ENCODE assay signal across 19 cellular contexts in genomic region chr22:44924724-44925123, GRCh38.
DNase-seq lines count a peak whose midpoint lies in the region; ATAC-seq and TF ChIP-seq lines count a peak whose summit lies in the region.
"Had no signal": no experiment of that assay in that cellular context is flagged by ENCODE, and none has a peak within 500 bp of the region (broad histone marks: within the 10 kb centered on the region; RNA-seq: fewer than 3 reads in every experiment).

No MANE protein-coding gene starts in this region.

- H3K27ac ChIP-seq in endodermal cell (ENCODE audit: low read depth, low read length) (no peak overlapping the region), upper lobe of left lung (no peak overlapping the region)
- H3K27ac ChIP-seq: 22Rv1, HL-60 had no signal

- no peak for TF ChIP-seq POLR2A in upper lobe of left lung (IDR thresholded peaks at IDR 0.05)

- peaks cover 12% of the 10 kb centered on the region for H3K36me3 ChIP-seq in endodermal cell (ENCODE audit: control insufficient read depth, insufficient read depth, low read length)
- no peaks in the 10 kb centered on the region for H3K36me3 ChIP-seq in upper lobe of left lung
- no peaks in the 10 kb centered on the region for H3K36me3 ChIP-seq in mucosa of descending colon (ENCODE audit: low read depth)

- intact Hi-C loops in activated CD4-positive, alpha-beta T cell treated with anti-CD3 and anti-CD28 coated beads for 36 hours (cut with DNase I, micrococcal nuclease) = no loop called here
- intact Hi-C loops in mucosa of descending colon (cut with DNase I, micrococcal nuclease) = no loop called here

- CTCF ChIA-PET in activated CD4-positive, alpha-beta T cell treated with anti-CD3 and anti-CD28 coated beads for 36 hours (lab: Charles Lee) = no interaction called here
- CTCF ChIA-PET in activated CD4-positive, alpha-beta T cell treated with anti-CD3 and anti-CD28 coated beads, Interleukin-2, amount 10 ng/mL, durations not matched to agents 7 days and 5 days (lab: Charles Lee) = no interaction called here

- POLR2A ChIA-PET in activated CD4-positive, alpha-beta T cell treated with anti-CD3 and anti-CD28 coated beads for 36 hours (lab: Charles Lee) = no interaction called here
- POLR2A ChIA-PET in activated CD4-positive, alpha-beta T cell treated with anti-CD3 and anti-CD28 coated beads, Interleukin-2, amount 10 ng/mL, durations not matched to agents 7 days and 5 days (lab: Charles Lee) = no interaction called here

- no peaks in the 10 kb centered on the region for H3K4me1 ChIP-seq in endodermal cell (ENCODE audit: control insufficient read depth, insufficient read depth, low read length)
- no peaks in the 10 kb centered on the region for H3K4me1 ChIP-seq in upper lobe of left lung
- no peaks in the 10 kb centered on the region for H3K4me1 ChIP-seq in mucosa of descending colon (ENCODE audit: low read depth)

- H3K27me3 ChIP-seq in endodermal cell (ENCODE audit: control insufficient read depth, insufficient read depth, low read length, poor library complexity, severe bottlenecking) (no peaks in the 10 kb centered on the region), upper lobe of left lung (no peaks in the 10 kb centered on the region)

- no peaks in the 10 kb centered on the region for H3K36me3 Mint-ChIP-seq in activated CD4-positive, alpha-beta T cell treated with anti-CD3 and anti-CD28 coated beads for 36 hours (ENCODE audit: low read depth)
- H3K36me3 Mint-ChIP-seq in activated CD4-positive, alpha-beta T cell treated with anti-CD3 and anti-CD28 coated beads, Interleukin-2, amount 10 ng/mL, durations not matched to agents 7 days and 5 days (ENCODE audit: low read depth) = no peaks in the 10 kb centered on the region
- H3K36me3 Mint-ChIP-seq in endodermal cell (ENCODE audit: low read depth) = peaks cover 35% of the 10 kb centered on the region
- H3K36me3 Mint-ChIP-seq: CD14-positive monocyte; CD8-positive, alpha-beta T cell had no signal

- TF ChIP-seq CTCF in endodermal cell (conservative IDR thresholded peaks at IDR 0.05) (no peak), upper lobe of left lung (IDR thresholded peaks at IDR 0.05) (no peak), mucosa of descending colon (IDR thresholded peaks at IDR 0.05) (no peak)

- H3K27ac Mint-ChIP-seq in activated CD4-positive, alpha-beta T cell treated with anti-CD3 and anti-CD28 coated beads for 36 hours = no peak overlapping the region
- no peak overlapping the region for H3K27ac Mint-ChIP-seq in activated CD4-positive, alpha-beta T cell treated with anti-CD3 and anti-CD28 coated beads, Interleukin-2, amount 10 ng/mL, durations not matched to agents 7 days and 5 days
- H3K27ac Mint-ChIP-seq in endodermal cell = no peak overlapping the region
- H3K27ac Mint-ChIP-seq: CD14-positive monocyte; CD8-positive, alpha-beta T cell; HFFc6 had no signal

- no peak overlapping the region for H3K9ac ChIP-seq in endodermal cell (ENCODE audit: extremely low read depth, low read length, poor library complexity, severe bottlenecking)

- H3K4me1 Mint-ChIP-seq in activated CD4-positive, alpha-beta T cell treated with anti-CD3 and anti-CD28 coated beads for 36 hours = no peaks in the 10 kb centered on the region
- H3K4me1 Mint-ChIP-seq in activated CD4-positive, alpha-beta T cell treated with anti-CD3 and anti-CD28 coated beads, Interleukin-2, amount 10 ng/mL, durations not matched to agents 7 days and 5 days = no peaks in the 10 kb centered on the region
- H3K4me1 Mint-ChIP-seq in endodermal cell = no peaks in the 10 kb centered on the region
- H3K4me1 Mint-ChIP-seq: CD14-positive monocyte had no signal

- peak; percentile 30 for ATAC-seq in activated CD4-positive, alpha-beta T cell treated with anti-CD3 and anti-CD28 coated beads for 36 hours
- ATAC-seq in upper lobe of left lung (ENCODE audit: low FRiP score in 2 of 2) (no peak), mucosa of descending colon (no peak)
- ATAC-seq: CD8-positive, alpha-beta T cell had no signal

- DNase-seq in activated CD4-positive, alpha-beta T cell treated with anti-CD3 and anti-CD28 coated beads for 36 hours = peak; percentile 19
- DNase-seq in activated CD4-positive, alpha-beta T cell treated with anti-CD3 and anti-CD28 coated beads, Interleukin-2, amount 10 ng/mL, durations not matched to agents 7 days and 5 days = no peak
- DNase-seq in RKO (ENCODE audit: low spot score) = peak; percentile 3
- peak; percentile 13 for DNase-seq in endodermal cell
- no peak for DNase-seq in GM19240 (ENCODE audit: insufficient read length, low spot score)
- DNase-seq in upper lobe of left lung = no peak
- DNase-seq in mucosa of descending colon = no peak
- DNase-seq: CD8-positive, alpha-beta T cell; COR-L47; DMS153; DND-41; GDM1; HCEC 1CT; HFFc6; IMR-90; KG1 had no signal

- H3K9me3 ChIP-seq in endodermal cell (ENCODE audit: control insufficient read depth, low read length) (peaks cover 11% of the 10 kb centered on the region), upper lobe of left lung (no peaks in the 10 kb centered on the region), mucosa of descending colon (no peaks in the 10 kb centered on the region)

- H3K4me3 ChIP-seq in endodermal cell (ENCODE audit: low read length) (no peak overlapping the region), upper lobe of left lung (no peak overlapping the region), mucosa of descending colon (no peak overlapping the region)

- TF ChIP-seq EP300 in upper lobe of left lung (IDR thresholded peaks at IDR 0.05) = no peak

- H3K27me3 Mint-ChIP-seq in activated CD4-positive, alpha-beta T cell treated with anti-CD3 and anti-CD28 coated beads for 36 hours = no peaks in the 10 kb centered on the region
- peaks cover 5% of the 10 kb centered on the region for H3K27me3 Mint-ChIP-seq in activated CD4-positive, alpha-beta T cell treated with anti-CD3 and anti-CD28 coated beads, Interleukin-2, amount 10 ng/mL, durations not matched to agents 7 days and 5 days
- H3K27me3 Mint-ChIP-seq in endodermal cell (ENCODE audit: insufficient read depth) = no peaks in the 10 kb centered on the region

- H3K4me3 Mint-ChIP-seq in activated CD4-positive, alpha-beta T cell treated with anti-CD3 and anti-CD28 coated beads for 36 hours = no peak overlapping the region
- H3K4me3 Mint-ChIP-seq in activated CD4-positive, alpha-beta T cell treated with anti-CD3 and anti-CD28 coated beads, Interleukin-2, amount 10 ng/mL, durations not matched to agents 7 days and 5 days = no peak overlapping the region
- no peak overlapping the region for H3K4me3 Mint-ChIP-seq in endodermal cell
- H3K4me3 Mint-ChIP-seq: CD14-positive monocyte; CD8-positive, alpha-beta T cell; HFFc6 had no signal

- H3K9me3 Mint-ChIP-seq in activated CD4-positive, alpha-beta T cell treated with anti-CD3 and anti-CD28 coated beads for 36 hours (ENCODE audit: low read depth) = no peaks in the 10 kb centered on the region
- H3K9me3 Mint-ChIP-seq in activated CD4-positive, alpha-beta T cell treated with anti-CD3 and anti-CD28 coated beads, Interleukin-2, amount 10 ng/mL, durations not matched to agents 7 days and 5 days = no peaks in the 10 kb centered on the region
- no peaks in the 10 kb centered on the region for H3K9me3 Mint-ChIP-seq in endodermal cell

- WGBS in endodermal cell (ENCODE audit: insufficient coverage in 1 of 2, insufficient read length in 1 of 2), 2 experiments = 94 to 95% methylated on average over 6 to 8 of the region's 8 CpGs
- WGBS in upper lobe of left lung, 2 donors = 79 to 91% methylated on average over 8 of the region's 8 CpGs

Comparison
In these comparisons a context has a peak if more than half of its experiments do, and no peak if none do; other contexts are left out.
1. DNase-seq: peak in activated CD4-positive, alpha-beta T cell treated with anti-CD3 and anti-CD28 coated beads for 36 hours (single experiment), RKO (single experiment) and endodermal cell (single experiment); none in activated CD4-positive, alpha-beta T cell treated with anti-CD3 and anti-CD28 coated beads, Interleukin-2, amount 10 ng/mL, durations not matched to agents 7 days and 5 days (single experiment), GM19240 (single experiment), upper lobe of left lung (0 of 2) and mucosa of descending colon (0 of 3).